1 cellular context compared by ENCODE assay signal in genomic region chr6:32127717-32128592, GRCh38.
TF ChIP-seq lines count a peak whose summit lies in the region.

ATF6B (minus strand) TSS chr6:32128246; CDS start chr6:32128207, 39 bp downstream.

TF ChIP-seq in K562, 482 proteins besides CTCF, POLR2A, EP300 and RAD21 (continued from another document and continues in another):
- no peak for TF ChIP-seq ARID4B (CRISPR knock-in tag; IDR thresholded peaks at IDR 0.05)
- no peak for TF ChIP-seq ZBTB8A (IDR thresholded peaks at IDR 0.05; ENCODE audit: partially characterized antibody)
- no peak for TF ChIP-seq YBX1 (IDR thresholded peaks at IDR 0.05)
- TF ChIP-seq, protein P1, sequence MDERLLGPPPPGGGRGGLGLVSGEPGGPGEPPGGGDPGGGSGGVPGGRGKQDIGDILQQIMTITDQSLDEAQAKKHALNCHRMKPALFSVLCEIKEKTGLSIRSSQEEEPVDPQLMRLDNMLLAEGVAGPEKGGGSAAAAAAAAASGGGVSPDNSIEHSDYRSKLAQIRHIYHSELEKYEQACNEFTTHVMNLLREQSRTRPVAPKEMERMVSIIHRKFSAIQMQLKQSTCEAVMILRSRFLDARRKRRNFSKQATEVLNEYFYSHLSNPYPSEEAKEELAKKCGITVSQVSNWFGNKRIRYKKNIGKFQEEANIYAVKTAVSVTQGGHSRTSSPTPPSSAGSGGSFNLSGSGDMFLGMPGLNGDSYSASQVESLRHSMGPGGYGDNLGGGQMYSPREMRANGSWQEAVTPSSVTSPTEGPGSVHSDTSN (CRISPR knock-in tag; IDR thresholded peaks at IDR 0.05; ENCODE audit: low read depth), result no peak
- TF ChIP-seq, protein P1 (tag; conservative IDR thresholded peaks at IDR 0.05; ENCODE audit: low read depth), result no peak
- TF ChIP-seq ZNF644 (tag; IDR thresholded peaks at IDR 0.05; ENCODE audit: low read depth), result no peak
- TF ChIP-seq ATF4 (CRISPR knock-in tag; IDR thresholded peaks at IDR 0.05), result 0 out of 2 replicates have a peak, but pooled peaks have one; percentile 35
- TF ChIP-seq JUN (IDR thresholded peaks at IDR 0.05; ENCODE audit: borderline replicate concordance, low read depth, low read length), result 0 out of 2 replicates have a peak, but pooled peaks have one; percentile 32
- TF ChIP-seq JUN (CRISPR knock-in tag; IDR thresholded peaks at IDR 0.05; ENCODE audit: borderline replicate concordance), result no peak
- peak; percentile 83 for TF ChIP-seq SAP30 (IDR thresholded peaks at IDR 0.05; ENCODE audit: borderline replicate concordance, insufficient read depth, low read depth, low read length, poor library complexity, severe bottlenecking)
- TF ChIP-seq ZNF778 (CRISPR knock-in tag; IDR thresholded peaks at IDR 0.05), result no peak
- TF ChIP-seq, protein P2, sequence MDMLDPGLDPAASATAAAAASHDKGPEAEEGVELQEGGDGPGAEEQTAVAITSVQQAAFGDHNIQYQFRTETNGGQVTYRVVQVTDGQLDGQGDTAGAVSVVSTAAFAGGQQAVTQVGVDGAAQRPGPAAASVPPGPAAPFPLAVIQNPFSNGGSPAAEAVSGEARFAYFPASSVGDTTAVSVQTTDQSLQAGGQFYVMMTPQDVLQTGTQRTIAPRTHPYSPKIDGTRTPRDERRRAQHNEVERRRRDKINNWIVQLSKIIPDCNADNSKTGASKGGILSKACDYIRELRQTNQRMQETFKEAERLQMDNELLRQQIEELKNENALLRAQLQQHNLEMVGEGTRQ (CRISPR knock-in tag; IDR thresholded peaks at IDR 0.05), result peak; percentile 93
- TF ChIP-seq CTBP1 (IDR thresholded peaks at IDR 0.05; ENCODE audit: borderline replicate concordance), result no peak
- TF ChIP-seq SMARCA5 (IDR thresholded peaks at IDR 0.05), result no peak; the same call in 1 of the 2 replicates
- TF ChIP-seq RBM15 (IDR thresholded peaks at IDR 0.05; ENCODE audit: insufficient read depth, low read length), result no peak
- no peak for TF ChIP-seq POLR2AphosphoS2 (IDR thresholded peaks at IDR 0.05; ENCODE audit: low read length)
- TF ChIP-seq HEY1 (CRISPR knock-in tag; IDR thresholded peaks at IDR 0.05; ENCODE audit: borderline replicate concordance), result peak; percentile 40; the same call in 1 of the 2 replicates
- TF ChIP-seq ZNF3 (CRISPR knock-in tag; IDR thresholded peaks at IDR 0.05), result no peak
- peak; percentile 32; the same call in 1 of the 2 replicates for TF ChIP-seq MAFK (IDR thresholded peaks at IDR 0.05; ENCODE audit: low read length)
- no peak for TF ChIP-seq TCF7L2 (IDR thresholded peaks at IDR 0.05; ENCODE audit: low read depth, low read length)
- peak; percentile 97 for TF ChIP-seq NFRKB (IDR thresholded peaks at IDR 0.05; ENCODE audit: low read depth)
- TF ChIP-seq ZNF212 (CRISPR knock-in tag; IDR thresholded peaks at IDR 0.05), result no peak
- TF ChIP-seq, protein P3, sequence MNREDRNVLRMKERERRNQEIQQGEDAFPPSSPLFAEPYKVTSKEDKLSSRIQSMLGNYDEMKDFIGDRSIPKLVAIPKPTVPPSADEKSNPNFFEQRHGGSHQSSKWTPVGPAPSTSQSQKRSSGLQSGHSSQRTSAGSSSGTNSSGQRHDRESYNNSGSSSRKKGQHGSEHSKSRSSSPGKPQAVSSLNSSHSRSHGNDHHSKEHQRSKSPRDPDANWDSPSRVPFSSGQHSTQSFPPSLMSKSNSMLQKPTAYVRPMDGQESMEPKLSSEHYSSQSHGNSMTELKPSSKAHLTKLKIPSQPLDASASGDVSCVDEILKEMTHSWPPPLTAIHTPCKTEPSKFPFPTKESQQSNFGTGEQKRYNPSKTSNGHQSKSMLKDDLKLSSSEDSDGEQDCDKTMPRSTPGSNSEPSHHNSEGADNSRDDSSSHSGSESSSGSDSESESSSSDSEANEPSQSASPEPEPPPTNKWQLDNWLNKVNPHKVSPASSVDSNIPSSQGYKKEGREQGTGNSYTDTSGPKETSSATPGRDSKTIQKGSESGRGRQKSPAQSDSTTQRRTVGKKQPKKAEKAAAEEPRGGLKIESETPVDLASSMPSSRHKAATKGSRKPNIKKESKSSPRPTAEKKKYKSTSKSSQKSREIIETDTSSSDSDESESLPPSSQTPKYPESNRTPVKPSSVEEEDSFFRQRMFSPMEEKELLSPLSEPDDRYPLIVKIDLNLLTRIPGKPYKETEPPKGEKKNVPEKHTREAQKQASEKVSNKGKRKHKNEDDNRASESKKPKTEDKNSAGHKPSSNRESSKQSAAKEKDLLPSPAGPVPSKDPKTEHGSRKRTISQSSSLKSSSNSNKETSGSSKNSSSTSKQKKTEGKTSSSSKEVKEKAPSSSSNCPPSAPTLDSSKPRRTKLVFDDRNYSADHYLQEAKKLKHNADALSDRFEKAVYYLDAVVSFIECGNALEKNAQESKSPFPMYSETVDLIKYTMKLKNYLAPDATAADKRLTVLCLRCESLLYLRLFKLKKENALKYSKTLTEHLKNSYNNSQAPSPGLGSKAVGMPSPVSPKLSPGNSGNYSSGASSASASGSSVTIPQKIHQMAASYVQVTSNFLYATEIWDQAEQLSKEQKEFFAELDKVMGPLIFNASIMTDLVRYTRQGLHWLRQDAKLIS (CRISPR knock-in tag; IDR thresholded peaks at IDR 0.05), result no peak
- TF ChIP-seq GATAD2A (IDR thresholded peaks at IDR 0.05), result no peak
- TF ChIP-seq ZBTB11 (CRISPR knock-in tag; IDR thresholded peaks at IDR 0.05), result peak in 1 of 3 experiments; percentile 43; a peak in 1 of 6 replicates
- TF ChIP-seq, protein P4, sequence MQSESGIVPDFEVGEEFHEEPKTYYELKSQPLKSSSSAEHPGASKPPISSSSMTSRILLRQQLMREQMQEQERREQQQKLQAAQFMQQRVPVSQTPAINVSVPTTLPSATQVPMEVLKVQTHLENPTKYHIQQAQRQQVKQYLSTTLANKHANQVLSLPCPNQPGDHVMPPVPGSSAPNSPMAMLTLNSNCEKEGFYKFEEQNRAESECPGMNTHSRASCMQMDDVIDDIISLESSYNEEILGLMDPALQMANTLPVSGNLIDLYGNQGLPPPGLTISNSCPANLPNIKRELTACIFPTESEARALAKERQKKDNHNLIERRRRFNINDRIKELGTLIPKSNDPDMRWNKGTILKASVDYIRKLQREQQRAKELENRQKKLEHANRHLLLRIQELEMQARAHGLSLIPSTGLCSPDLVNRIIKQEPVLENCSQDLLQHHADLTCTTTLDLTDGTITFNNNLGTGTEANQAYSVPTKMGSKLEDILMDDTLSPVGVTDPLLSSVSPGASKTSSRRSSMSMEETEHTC (IDR thresholded peaks at IDR 0.05), result no peak; the same call in 1 of the 2 replicates
- TF ChIP-seq CSDE1 (IDR thresholded peaks at IDR 0.05), result no peak
- TF ChIP-seq, protein P5, sequence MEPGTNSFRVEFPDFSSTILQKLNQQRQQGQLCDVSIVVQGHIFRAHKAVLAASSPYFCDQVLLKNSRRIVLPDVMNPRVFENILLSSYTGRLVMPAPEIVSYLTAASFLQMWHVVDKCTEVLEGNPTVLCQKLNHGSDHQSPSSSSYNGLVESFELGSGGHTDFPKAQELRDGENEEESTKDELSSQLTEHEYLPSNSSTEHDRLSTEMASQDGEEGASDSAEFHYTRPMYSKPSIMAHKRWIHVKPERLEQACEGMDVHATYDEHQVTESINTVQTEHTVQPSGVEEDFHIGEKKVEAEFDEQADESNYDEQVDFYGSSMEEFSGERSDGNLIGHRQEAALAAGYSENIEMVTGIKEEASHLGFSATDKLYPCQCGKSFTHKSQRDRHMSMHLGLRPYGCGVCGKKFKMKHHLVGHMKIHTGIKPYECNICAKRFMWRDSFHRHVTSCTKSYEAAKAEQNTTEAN (CRISPR knock-in tag; IDR thresholded peaks at IDR 0.05), result no peak
- TF ChIP-seq ZC3H8 (IDR thresholded peaks at IDR 0.05), result no peak
- TF ChIP-seq, protein P6, sequence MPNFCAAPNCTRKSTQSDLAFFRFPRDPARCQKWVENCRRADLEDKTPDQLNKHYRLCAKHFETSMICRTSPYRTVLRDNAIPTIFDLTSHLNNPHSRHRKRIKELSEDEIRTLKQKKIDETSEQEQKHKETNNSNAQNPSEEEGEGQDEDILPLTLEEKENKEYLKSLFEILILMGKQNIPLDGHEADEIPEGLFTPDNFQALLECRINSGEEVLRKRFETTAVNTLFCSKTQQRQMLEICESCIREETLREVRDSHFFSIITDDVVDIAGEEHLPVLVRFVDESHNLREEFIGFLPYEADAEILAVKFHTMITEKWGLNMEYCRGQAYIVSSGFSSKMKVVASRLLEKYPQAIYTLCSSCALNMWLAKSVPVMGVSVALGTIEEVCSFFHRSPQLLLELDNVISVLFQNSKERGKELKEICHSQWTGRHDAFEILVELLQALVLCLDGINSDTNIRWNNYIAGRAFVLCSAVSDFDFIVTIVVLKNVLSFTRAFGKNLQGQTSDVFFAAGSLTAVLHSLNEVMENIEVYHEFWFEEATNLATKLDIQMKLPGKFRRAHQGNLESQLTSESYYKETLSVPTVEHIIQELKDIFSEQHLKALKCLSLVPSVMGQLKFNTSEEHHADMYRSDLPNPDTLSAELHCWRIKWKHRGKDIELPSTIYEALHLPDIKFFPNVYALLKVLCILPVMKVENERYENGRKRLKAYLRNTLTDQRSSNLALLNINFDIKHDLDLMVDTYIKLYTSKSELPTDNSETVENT (CRISPR knock-in tag; IDR thresholded peaks at IDR 0.05), result no peak
